ENCODE assay signal across 8 cellular contexts in genomic region chr5:43006411-43007202, GRCh38. TPM values are rescaled to one million over a fixed set of nuclear protein-coding genes. Genes with fewer than 3 reads are reported as not detected.
DNase-seq lines count a peak whose midpoint lies in the region; ATAC-seq and TF ChIP-seq lines count a peak whose summit lies in the region.

No MANE protein-coding gene starts in this region.

- H3K27ac ChIP-seq in right cardiac atrium (ENCODE audit: low read length): peak overlapping the region; percentile 99
- peak overlapping the region in 1 of 2 donors; percentile 78 for H3K27ac ChIP-seq in right atrium auricular region
- peak overlapping the region; percentile 94 for H3K27ac ChIP-seq in brain microvascular endothelial cell
- H3K27ac ChIP-seq in mucosa of rectum (ENCODE audit: low read depth in 2 of 2, low read length in 2 of 2): peak overlapping the region in 1 of 2 donors; percentile 94
- peak overlapping the region; percentile 91 for H3K27ac ChIP-seq in vagina
- peak overlapping the region in 2 of 5 donors; percentile 94 for H3K27ac ChIP-seq in adrenal gland

- TF ChIP-seq CTCF in right atrium auricular region (IDR thresholded peaks at IDR 0.05) (no peak), brain microvascular endothelial cell (IDR thresholded peaks at IDR 0.05; ENCODE audit: low read depth, low read length, missing control alignments) (no peak), vagina (IDR thresholded peaks at IDR 0.05) (no peak), adrenal gland (IDR thresholded peaks at IDR 0.05) (no peak)

- no peaks in the 10 kb centered on the region for H3K4me1 ChIP-seq in right cardiac atrium (ENCODE audit: control insufficient read depth, insufficient read depth, low read length)
- peaks cover 0 to 3% of the 10 kb centered on the region in 2 donors for H3K4me1 ChIP-seq in right atrium auricular region
- peaks cover 11 to 16% of the 10 kb centered on the region in 2 donors for H3K4me1 ChIP-seq in mucosa of rectum (ENCODE audit: control insufficient read depth in 2 of 2, insufficient read depth in 2 of 2, low read length in 2 of 2)
- H3K4me1 ChIP-seq in vagina: peaks cover 16% of the 10 kb centered on the region
- H3K4me1 ChIP-seq in adrenal gland (replicated peaks in 1 of 2): peaks cover 0 to 6% of the 10 kb centered on the region in 2 donors

- no peak overlapping the region for H3K9ac ChIP-seq in mucosa of rectum (ENCODE audit: low read depth in 1 of 2, low read length in 2 of 2)

- WGBS in right cardiac atrium: 69% methylated on average over 19 of the region's 19 CpGs
- WGBS in adrenal gland, 4 donors: 61 to 85% (median 73%) methylated on average over 19 of the region's 19 CpGs

- H3K27me3 ChIP-seq in right cardiac atrium (ENCODE audit: control insufficient read depth, insufficient read depth) (no peaks in the 10 kb centered on the region), right atrium auricular region (peaks cover 15 to 24% of the 10 kb centered on the region in 2 donors), brain microvascular endothelial cell (replicated peaks) (no peaks in the 10 kb centered on the region), mucosa of rectum (ENCODE audit: control insufficient read depth in 2 of 2, insufficient read depth in 2 of 2, low read length in 2 of 2) (peaks cover 3 to 6% of the 10 kb centered on the region in 2 donors), vagina (no peaks in the 10 kb centered on the region), adrenal gland (no peaks in the 10 kb centered on the region)

- ATAC-seq in right cardiac atrium: no peak

- H3K4me3 ChIP-seq in right cardiac atrium (ENCODE audit: low read length) (peak overlapping the region; percentile 81), right atrium auricular region (peak overlapping the region in 1 of 2 donors; percentile 47), brain microvascular endothelial cell (ENCODE audit: low read depth, low read length) (no peak overlapping the region), mucosa of rectum (ENCODE audit: low read length in 2 of 2) (peak overlapping the region; percentile 85 to 88), vagina (peak overlapping the region in 1 of 2 donors; percentile 57), adrenal gland (peak overlapping the region in 1 of 4 donors; percentile 60)

- in situ Hi-C loops in brain microvascular endothelial cell (cut with HindIII; ENCODE audit: low pct_ligation_motif_present, low sequenced_read_pairs): no loop called here

- intact Hi-C loops in right cardiac atrium (cut with DNase I) (no loop called here), vagina (cut with DNase I) (loop anchor here (5.0 kb wide), 1 partner anchor 36 kb away; the partner anchor contains the start of gene ANXA2R), adrenal gland (cut with DNase I) (no loop called here)

- no peaks in the 10 kb centered on the region for H3K36me3 ChIP-seq in right atrium auricular region
- no peaks in the 10 kb centered on the region for H3K36me3 ChIP-seq in brain microvascular endothelial cell (replicated peaks)
- H3K36me3 ChIP-seq in mucosa of rectum (ENCODE audit: control insufficient read depth in 2 of 2, insufficient read depth in 2 of 2, low read length in 2 of 2): no peaks in the 10 kb centered on the region
- no peaks in the 10 kb centered on the region for H3K36me3 ChIP-seq in vagina
- H3K36me3 ChIP-seq in adrenal gland (replicated peaks in 1 of 2): no peaks in the 10 kb centered on the region

- TF ChIP-seq POLR2A in vagina (IDR thresholded peaks at IDR 0.05) (no peak), adrenal gland (IDR thresholded peaks at IDR 0.05) (no peak)

- DNase-seq in right cardiac atrium (peak in 1 of 3 donors; percentile 32), right atrium auricular region (ENCODE audit: low spot score) (no peak), brain microvascular endothelial cell (no peak), vagina (ENCODE audit: extremely low spot score in 2 of 2) (peak in 1 of 2 donors; percentile 40), SK-N-DZ (ENCODE audit: low spot score) (no peak), adrenal gland (no peak), NCI-H345 (lab: John Stamatoyannopoulos, UW) (no peak)

- H3K9me3 ChIP-seq in right cardiac atrium (ENCODE audit: control insufficient read depth, low read length): peaks cover 4% of the 10 kb centered on the region
- H3K9me3 ChIP-seq in right atrium auricular region: no peaks in the 10 kb centered on the region
- no peaks in the 10 kb centered on the region for H3K9me3 ChIP-seq in mucosa of rectum (ENCODE audit: control insufficient read depth in 2 of 2, low read length in 2 of 2)
- H3K9me3 ChIP-seq in vagina: no peaks in the 10 kb centered on the region
- H3K9me3 ChIP-seq in adrenal gland (replicated peaks in 1 of 3): no peaks in the 10 kb centered on the region

RNA-seq across cellular contexts. Expression of gene ANXA2R, which starts 33.5 kb away (rescaled TPM):
- total RNA-seq in right cardiac atrium (1 to 10 TPM in 3 of 4 donors, under 1 TPM in 1; 0.95 to 1.9 (median 1.4) TPM), right atrium auricular region (under 1 TPM in 1 of 2 donors, not detected in 1; 0.63 TPM), vagina (10.6 TPM), adrenal gland (1 to 10 TPM in 7 of 8 donors, under 1 TPM in 1; 0.30 to 3.7 (median 2.8) TPM)
- polyA plus RNA-seq in right cardiac atrium (1.4 TPM), adrenal gland (1 to 10 TPM in 2 of 3 donors, under 1 TPM in 1; 0.55 to 5.2 (median 3.5) TPM)
- 0.16 and 0.74 TPM in 2 replicates for polyA plus RNA-seq in SK-N-DZ (2014; cell fraction: cytosol; rRNA removed)
- polyA plus RNA-seq in SK-N-DZ (2014; cell fraction: nucleus; rRNA removed): 1.0 and 1.2 TPM in 2 replicates
